In genomic region chr5:90967851-90968250, GRCh38 we compare ENCODE assay signal across 27 cellular contexts.
"Had no signal": no experiment of that assay in that cellular context is flagged by ENCODE, and none has a peak within 500 bp of the region (broad histone marks: within the 10 kb centered on the region; RNA-seq: fewer than 3 reads in every experiment).

No MANE protein-coding gene starts in this region.

- H3K4me3 Mint-ChIP-seq: activated B cell treated with CpG ODN at 0.5 μM for 24 hours; activated CD4-positive, alpha-beta T cell treated with anti-CD3 and anti-CD28 coated beads, Interleukin-2, amount 10 ng/mL, durations not matched to agents 24 days and 14 days; activated CD8-positive, alpha-beta memory T cell treated with anti-CD3 and anti-CD28 coated beads, Interleukin-2, amount 10 ng/mL, durations not matched to agents 7 days and 5 days; activated naive CD8-positive, alpha-beta T cell treated with anti-CD3 and anti-CD28 coated beads, Interleukin-2, amount 10 ng/mL, durations not matched to agents 7 days and 5 days; activated T-cell treated with anti-CD3 and anti-CD28 coated beads, Interleukin-2, amount 50 U/mL, for 72 hours; central memory CD8-positive, alpha-beta T cell; T-cell had no signal

- FAIRE-seq: TTC549 had no signal

- H3K27ac ChIP-seq: ascending aorta, body of pancreas, SK-N-MC had no signal

- H3K36me3 Mint-ChIP-seq: activated CD8-positive, alpha-beta memory T cell treated with anti-CD3 and anti-CD28 coated beads, Interleukin-2, amount 10 ng/mL, durations not matched to agents 7 days and 5 days; T-cell had no signal

- DNase-seq: activated B cell treated with CpG ODN at 0.5 μM for 24 hours; activated CD4-positive, alpha-beta T cell treated with anti-CD3 and anti-CD28 coated beads for 1 hour; activated CD4-positive, alpha-beta T cell treated with anti-CD3 and anti-CD28 coated beads, Interleukin-2, amount 10 ng/mL, durations not matched to agents 24 days and 14 days; activated CD4-positive, alpha-beta T cell treated with anti-CD3 and anti-CD28 coated beads, Interleukin-2, amount 50 U/mL, for 48 hours; activated CD8-positive, alpha-beta memory T cell treated with anti-CD3 and anti-CD28 coated beads, Interleukin-2, amount 10 ng/mL, durations not matched to agents 7 days and 5 days; activated naive CD4-positive, alpha-beta T cell treated with anti-CD3 and anti-CD28 coated beads, Interleukin-2, amount 50 U/mL, for 16 hours; activated naive CD8-positive, alpha-beta T cell treated with anti-CD3 and anti-CD28 coated beads, Interleukin-2, amount 10 ng/mL, durations not matched to agents 7 days and 5 days; activated T-cell treated with anti-CD3 and anti-CD28 coated beads, Interleukin-2, amount 50 U/mL, for 72 hours; amniotic stem cell; body of pancreas; KG1; NCI-H1092; NCI-H1417 treated with DMSO at 0.1 percent for 48 hours; NCI-H1694; NCI-H2029; NCI-H2107; NCI-H2171 treated with DMSO at 0.1 percent for 48 hours; NCI-H510A; NCI-H526 treated with DMSO at 0.1 percent for 48 hours; NCI-H82; SIG-M5; T-cell; T1000 had no signal

- H3K9me3 Mint-ChIP-seq: activated B cell treated with CpG ODN at 0.5 μM for 24 hours; activated CD4-positive, alpha-beta T cell treated with anti-CD3 and anti-CD28 coated beads, Interleukin-2, amount 10 ng/mL, durations not matched to agents 24 days and 14 days had no signal

- ATAC-seq: activated CD8-positive, alpha-beta memory T cell treated with anti-CD3 and anti-CD28 coated beads, Interleukin-2, amount 10 ng/mL, durations not matched to agents 7 days and 5 days; activated T-cell treated with anti-CD3 and anti-CD28 coated beads, Interleukin-2, amount 50 U/mL, for 72 hours; body of pancreas; T-cell had no signal

- H3K4me3 ChIP-seq: body of pancreas, SK-N-MC had no signal

- H3K4me1 Mint-ChIP-seq: activated B cell treated with CpG ODN at 0.5 μM for 24 hours; activated CD8-positive, alpha-beta memory T cell treated with anti-CD3 and anti-CD28 coated beads, Interleukin-2, amount 10 ng/mL, durations not matched to agents 7 days and 5 days; central memory CD8-positive, alpha-beta T cell; T-cell had no signal

- H3K4me1 ChIP-seq: ascending aorta, body of pancreas had no signal

- H3K9me3 ChIP-seq: ascending aorta, body of pancreas had no signal
